Comparison of ENCODE assay signal across 8 cellular contexts in genomic region chr5:14364576-14365472, GRCh38.
A peak's percentile ranks its signal among the peaks of the same experiment; 100 is the strongest.
DNase-seq lines count a peak whose midpoint lies in the region; ATAC-seq, FAIRE-seq and TF ChIP-seq lines count a peak whose summit lies in the region.
"Had no signal": no experiment of that assay in that cellular context is flagged by ENCODE, and none has a peak within 500 bp of the region (broad histone marks: within the 10 kb centered on the region; RNA-seq: fewer than 3 reads in every experiment).

No MANE protein-coding gene starts in this region.

- FAIRE-seq in K562 (lab: Jason Lieb, UNC), result peak; percentile 46
- FAIRE-seq: TTC549 had no signal

- H3K9me3 Mint-ChIP-seq in natural killer cell, result no peaks in the 10 kb centered on the region

- no peak overlapping the region for H3K4me2 ChIP-seq in K562 (ENCODE audit: insufficient read depth, low read length)

- no peak overlapping the region for H3K9ac ChIP-seq in K562 (ENCODE audit: insufficient read depth in 1 of 2, low read depth in 2 of 2, low read length in 2 of 2)

- TF ChIP-seq CTCF in GM12872 (IDR thresholded peaks at IDR 0.05; ENCODE audit: insufficient read depth, low read depth, low read length), result peak; percentile 80
- peak; percentile 71 to 87 (median 72) for TF ChIP-seq CTCF in K562 (IDR thresholded peaks at IDR 0.05 in 2 of 3, conservative IDR thresholded peaks at IDR 0.05 in 1 of 3; ENCODE audit: insufficient read depth in 2 of 3, low read depth in 1 of 3, low read length in 3 of 3)
- TF ChIP-seq CTCF in natural killer cell (IDR thresholded peaks at IDR 0.05), result no peak

- in situ Hi-C loops in K562 (cut with MboI), result loop anchor here (10.0 kb wide), 1 partner anchor 640 kb away; no protein-coding TSS in a partner anchor

- TF ChIP-seq EP300 in K562 (IDR thresholded peaks at IDR 0.05; ENCODE audit: low read length), result no peak

- H3K36me3 ChIP-seq in K562 (ENCODE audit: control insufficient read depth, insufficient read depth, low read length), result no peaks in the 10 kb centered on the region

- ATAC-seq in K562, result peak; percentile 87
- ATAC-seq in natural killer cell, result no peak
- no peak for ATAC-seq in HG02571 (IDR thresholded peaks at IDR 0.05; ENCODE audit: unreplicated experiment)
- no peak for ATAC-seq in GM21367 (IDR thresholded peaks at IDR 0.05; ENCODE audit: unreplicated experiment)

- no peaks in the 10 kb centered on the region for H3K9me1 ChIP-seq in K562 (ENCODE audit: control insufficient read depth, insufficient read depth, low read length)

- WGBS in K562 (ENCODE audit: insufficient coverage, low coverage, missing lambda C conversion rate), result 5% methylated on average over 12 of the region's 12 CpGs

- CTCF ChIA-PET in K562 (lab: Yijun Ruan, JAX; ENCODE audit: low intra/inter-chr PET ratio), result interaction anchor here (0.6 to 2.8 kb wide), 8 partner anchors 21 to 1979 kb away, joined by 3 to 33 read pairs (median 4); no protein-coding TSS in a partner anchor

- no peaks in the 10 kb centered on the region for H3K79me2 ChIP-seq in K562 (ENCODE audit: control insufficient read depth, insufficient read depth, low read length)

- POLR2A ChIA-PET in K562 (lab: Yijun Ruan, JAX), result no interaction called here

- no peaks in the 10 kb centered on the region for H3K9me3 ChIP-seq in K562 (replicated peaks; ENCODE audit: control insufficient read depth, insufficient read depth, low read depth, low read length)

- no TSS peak for BruUV-seq in K562 (replicated peaks; lab: Mats Ljungman, UMichigan)

- peaks cover 8% of the 10 kb centered on the region for H3K36me3 Mint-ChIP-seq in natural killer cell

- H3K27ac Mint-ChIP-seq in natural killer cell, result peak overlapping the region; percentile 56 to 68

- peak; percentile 18 for DNase-seq in NCI-H146 treated with DMSO at 0.1 percent for 48 hours (lab: John Stamatoyannopoulos, UW; ENCODE audit: unreplicated experiment)
- DNase-seq in K562 (ENCODE audit: extremely low read depth in 1 of 4, low spot score in 3 of 4), result peak; percentile 32 to 62 (median 57)
- no peak for DNase-seq in natural killer cell
- DNase-seq in NCI-H187 treated with DMSO at 0.1 percent for 48 hours (lab: John Stamatoyannopoulos, UW), result no peak

- no peak overlapping the region for H3K4me3 ChIP-seq in K562

- H3K4me1 ChIP-seq in K562 (replicated peaks in 1 of 2; ENCODE audit: control insufficient read depth in 2 of 2, insufficient read depth in 2 of 2, low read length in 2 of 2), result no peaks in the 10 kb centered on the region

- peaks cover 40 to 48% of the 10 kb centered on the region in 2 donors for H3K4me1 Mint-ChIP-seq in natural killer cell

- intact Hi-C loops in K562 (cut with micrococcal nuclease) (loop anchor here (1.0 to 5.0 kb wide), 3 partner anchors 283 to 637 kb away; no protein-coding TSS in a partner anchor), natural killer cell (cut with micrococcal nuclease) (loop anchor here (1.0 to 10.0 kb wide), 2 partner anchors 283 to 640 kb away; no protein-coding TSS in a partner anchor)

- peak overlapping the region; percentile 69 for H3K4me3 Mint-ChIP-seq in natural killer cell

- TF ChIP-seq RAD21 in K562 (CRISPR knock-in tag; conservative IDR thresholded peaks at IDR 0.05 in 1 of 2, IDR thresholded peaks at IDR 0.05 in 1 of 2), result peak; percentile 3 to 53; a peak in 2 of 4 replicates

- no peak overlapping the region for H3K27ac ChIP-seq in K562 (ENCODE audit: extremely low read depth, low read depth, low read length)

- no peak overlapping the region for H2AFZ ChIP-seq in K562 (ENCODE audit: low read depth, low read length)

- H3K27me3 ChIP-seq in K562 (ENCODE audit: control insufficient read depth in 2 of 2, insufficient read depth in 2 of 2, low read length in 2 of 2), result peaks cover 1 to 28% of the 10 kb centered on the region in 2 experiments; a peak in 4 of 5 replicates

- no peaks in the 10 kb centered on the region for H3K27me3 Mint-ChIP-seq in natural killer cell (ENCODE audit: low read depth in 2 of 2)

- no peaks in the 10 kb centered on the region for H4K20me1 ChIP-seq in K562 (replicated peaks; ENCODE audit: control insufficient read depth, insufficient read depth, low read length)

- no peak for TF ChIP-seq POLR2A in K562 (conservative IDR thresholded peaks at IDR 0.05)

TF ChIP-seq in K562, 482 proteins besides CTCF, POLR2A, EP300 and RAD21:
- TF ChIP-seq PCBP2 (IDR thresholded peaks at IDR 0.05; ENCODE audit: low read depth, low read length, poor library complexity, severe bottlenecking) (no peak), NFIX (CRISPR knock-in tag; IDR thresholded peaks at IDR 0.05; ENCODE audit: low read depth) (peak; percentile 52), ZNF436 (CRISPR knock-in tag; IDR thresholded peaks at IDR 0.05) (no peak), TFAP4 (CRISPR knock-in tag; IDR thresholded peaks at IDR 0.05; ENCODE audit: borderline replicate concordance) (peak; percentile 43; the same call in 1 of the 2 replicates), ZFX (CRISPR knock-in tag; IDR thresholded peaks at IDR 0.05) (no peak), NFIC (IDR thresholded peaks at IDR 0.05) (peak; percentile 76), PTTG1 (tag; IDR thresholded peaks at IDR 0.05; ENCODE audit: low read depth) (no peak), SMC3 (conservative IDR thresholded peaks at IDR 0.05; ENCODE audit: insufficient read depth, low read depth, low read length) (peak; percentile 65), CTCFL (IDR thresholded peaks at IDR 0.05; ENCODE audit: borderline replicate concordance, insufficient read depth, low read depth, low read length, poor library complexity, severe bottlenecking) (peak; percentile 14), XRCC5 (IDR thresholded peaks at IDR 0.05; ENCODE audit: low read depth, low read length) (0 out of 2 replicates have a peak, but pooled peaks have one; percentile 39), RBM34 (IDR thresholded peaks at IDR 0.05; ENCODE audit: borderline replicate concordance, insufficient read depth, low read length) (no peak)
TF ChIP-seq in K562: peak in this region for 6.

Comparison
In these comparisons a context has a peak if more than half of its experiments do, and no peak if none do; other contexts are left out.
1. DNase-seq: peak in NCI-H146 treated with DMSO at 0.1 percent for 48 hours (single experiment) and K562 (4 of 4); none in natural killer cell (single experiment) and NCI-H187 treated with DMSO at 0.1 percent for 48 hours (single experiment).